In genomic region chr19:47210689-47211316, GRCh38 we compare ENCODE assay signal across 8 cellular contexts. TPM values are rescaled to one million over a fixed set of nuclear protein-coding genes. Genes with fewer than 3 reads are reported as not detected.
DNase-seq lines count a peak whose midpoint lies in the region; ATAC-seq and TF ChIP-seq lines count a peak whose summit lies in the region.

No MANE protein-coding gene starts in this region.

- no peak for ATAC-seq in HG02759 (IDR thresholded peaks at IDR 0.05; ENCODE audit: unreplicated experiment)

- no peak overlapping the region for H3K4me3 ChIP-seq in HFF-Myc (replicated peaks; ENCODE audit: low read depth, low read length)

- TF ChIP-seq CTCF in C4-2B (conservative IDR thresholded peaks at IDR 0.05) (peak; percentile 77), HFF-Myc (IDR thresholded peaks at IDR 0.05; ENCODE audit: low read depth, low read length, missing control alignments) (peak; percentile 78)

- DNase-seq in HFF-Myc (ENCODE audit: extremely low read depth, low read depth) (peak; percentile 58), NOMO-1 treated with dmso at 0.1 percent for 144 hours (lab: John Stamatoyannopoulos, UW; ENCODE audit: unreplicated experiment) (peak; percentile 63), epidermal melanocyte (ENCODE audit: insufficient read length, low spot score) (peak; percentile 84), myocyte (ENCODE audit: low read depth) (peak; percentile 85)
- peak in 2 of 3 experiments; percentile 24 to 69 for DNase-seq in activated CD8-positive, alpha-beta memory T cell treated with anti-CD3 and anti-CD28 coated beads for 48 hours (ENCODE audit: low read depth in 2 of 3, low spot score in 2 of 3)
- DNase-seq in stimulated activated naive CD4-positive, alpha-beta T cell (lab: John Stamatoyannopoulos, UW) = peak; percentile 55 to 84 (median 71)

- H3K27ac ChIP-seq in C4-2B = no peak overlapping the region; the same call in 1 of the 2 replicates

RNA-seq across cellular contexts. Expression of gene BBC3, which starts 20.2 kb away (rescaled TPM):
- total RNA-seq in myocyte = 13.2 and 18.0 TPM in 2 replicates
- 21.5 TPM for polyA plus RNA-seq in myocyte (2012)

RNA-seq across cellular contexts. Expression of gene CCDC9, which starts 45.5 kb away (rescaled TPM):
- total RNA-seq in myocyte = 5.9 and 6.9 TPM in 2 replicates
- 24.9 TPM for polyA plus RNA-seq in myocyte (2012)
